1 cellular context compared by ENCODE assay signal in genomic region chr5:160450164-160450932, GRCh38.
TF ChIP-seq lines count a peak whose summit lies in the region.

No MANE protein-coding gene starts in this region.

TF ChIP-seq in GM12878, 131 proteins besides CTCF, POLR2A, EP300 and RAD21 (continues in another document):
- TF ChIP-seq RCOR1 (conservative IDR thresholded peaks at IDR 0.05; ENCODE audit: low read depth, low read length) (0 out of 2 replicates have a peak, but pooled peaks have one; percentile 64), MLLT1 (IDR thresholded peaks at IDR 0.05) (no peak), HSF1 (IDR thresholded peaks at IDR 0.05; ENCODE audit: low read depth, low read length) (no peak), PML (IDR thresholded peaks at IDR 0.05; ENCODE audit: low read length) (no peak), FOS (IDR thresholded peaks at IDR 0.05; ENCODE audit: borderline replicate concordance, extremely low read depth, insufficient read length) (no peak), SMC3 (IDR thresholded peaks at IDR 0.05; ENCODE audit: borderline replicate concordance, low read length) (no peak), HDGF (IDR thresholded peaks at IDR 0.05) (no peak), CEBPB (IDR thresholded peaks at IDR 0.05; ENCODE audit: borderline replicate concordance in 1 of 2, low read depth in 2 of 2, low read length in 2 of 2) (no peak), CHD1 (IDR thresholded peaks at IDR 0.05; ENCODE audit: low read depth, low read length) (no peak), SIN3A (IDR thresholded peaks at IDR 0.05; ENCODE audit: low read depth, low read length) (no peak), IRF4 (IDR thresholded peaks at IDR 0.05; ENCODE audit: low read depth, low read length) (peak; percentile 45; the same call in 1 of the 2 replicates), PKNOX1 (IDR thresholded peaks at IDR 0.05) (no peak), ESRRA (IDR thresholded peaks at IDR 0.05; ENCODE audit: low read length) (no peak), PAX8 (IDR thresholded peaks at IDR 0.05) (no peak), EGR1 (IDR thresholded peaks at IDR 0.05; ENCODE audit: borderline replicate concordance in 1 of 2, low read depth in 2 of 2, low read length in 2 of 2) (no peak), JUND (IDR thresholded peaks at IDR 0.05; ENCODE audit: low read depth, low read length) (no peak), STAT1 (conservative IDR thresholded peaks at IDR 0.05) (no peak), SP1 (IDR thresholded peaks at IDR 0.05; ENCODE audit: low read depth, low read length) (no peak), ZNF622 (IDR thresholded peaks at IDR 0.05) (no peak), CBFB (IDR thresholded peaks at IDR 0.05; ENCODE audit: low read depth) (no peak), SREBF1 (IDR thresholded peaks at IDR 0.05; ENCODE audit: low read length) (no peak), RAD51 (IDR thresholded peaks at IDR 0.05) (no peak), MEF2B (IDR thresholded peaks at IDR 0.05; ENCODE audit: partially characterized antibody, poor library complexity, severe bottlenecking) (peak; percentile 82), ZBED1 (IDR thresholded peaks at IDR 0.05; ENCODE audit: borderline replicate concordance) (no peak), STAT3 (IDR thresholded peaks at IDR 0.05; ENCODE audit: low read depth, low read length) (0 out of 2 replicates have a peak, but pooled peaks have one; percentile 53), FOXK2 (IDR thresholded peaks at IDR 0.05) (no peak), GABPA (IDR thresholded peaks at IDR 0.05; ENCODE audit: low read depth) (no peak), HDAC2 (IDR thresholded peaks at IDR 0.05) (no peak), BCLAF1 (IDR thresholded peaks at IDR 0.05) (no peak), USF2 (IDR thresholded peaks at IDR 0.05; ENCODE audit: borderline replicate concordance, low read depth, low read length) (no peak), RFX5 (IDR thresholded peaks at IDR 0.05; ENCODE audit: low read depth, low read length) (no peak), SIX5 (IDR thresholded peaks at IDR 0.05; ENCODE audit: low read depth, low read length, severe bottlenecking) (no peak), CHD2 (IDR thresholded peaks at IDR 0.05; ENCODE audit: borderline replicate concordance, low read depth, low read length) (no peak), MXI1 (IDR thresholded peaks at IDR 0.05; ENCODE audit: low read depth, low read length) (no peak), LARP7 (IDR thresholded peaks at IDR 0.05) (no peak)
- TF ChIP-seq, protein P1, sequence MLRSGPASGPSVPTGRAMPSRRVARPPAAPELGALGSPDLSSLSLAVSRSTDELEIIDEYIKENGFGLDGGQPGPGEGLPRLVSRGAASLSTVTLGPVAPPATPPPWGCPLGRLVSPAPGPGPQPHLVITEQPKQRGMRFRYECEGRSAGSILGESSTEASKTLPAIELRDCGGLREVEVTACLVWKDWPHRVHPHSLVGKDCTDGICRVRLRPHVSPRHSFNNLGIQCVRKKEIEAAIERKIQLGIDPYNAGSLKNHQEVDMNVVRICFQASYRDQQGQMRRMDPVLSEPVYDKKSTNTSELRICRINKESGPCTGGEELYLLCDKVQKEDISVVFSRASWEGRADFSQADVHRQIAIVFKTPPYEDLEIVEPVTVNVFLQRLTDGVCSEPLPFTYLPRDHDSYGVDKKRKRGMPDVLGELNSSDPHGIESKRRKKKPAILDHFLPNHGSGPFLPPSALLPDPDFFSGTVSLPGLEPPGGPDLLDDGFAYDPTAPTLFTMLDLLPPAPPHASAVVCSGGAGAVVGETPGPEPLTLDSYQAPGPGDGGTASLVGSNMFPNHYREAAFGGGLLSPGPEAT (IDR thresholded peaks at IDR 0.05; ENCODE audit: low read depth) = peak; percentile 77
- TF ChIP-seq, protein P2, sequence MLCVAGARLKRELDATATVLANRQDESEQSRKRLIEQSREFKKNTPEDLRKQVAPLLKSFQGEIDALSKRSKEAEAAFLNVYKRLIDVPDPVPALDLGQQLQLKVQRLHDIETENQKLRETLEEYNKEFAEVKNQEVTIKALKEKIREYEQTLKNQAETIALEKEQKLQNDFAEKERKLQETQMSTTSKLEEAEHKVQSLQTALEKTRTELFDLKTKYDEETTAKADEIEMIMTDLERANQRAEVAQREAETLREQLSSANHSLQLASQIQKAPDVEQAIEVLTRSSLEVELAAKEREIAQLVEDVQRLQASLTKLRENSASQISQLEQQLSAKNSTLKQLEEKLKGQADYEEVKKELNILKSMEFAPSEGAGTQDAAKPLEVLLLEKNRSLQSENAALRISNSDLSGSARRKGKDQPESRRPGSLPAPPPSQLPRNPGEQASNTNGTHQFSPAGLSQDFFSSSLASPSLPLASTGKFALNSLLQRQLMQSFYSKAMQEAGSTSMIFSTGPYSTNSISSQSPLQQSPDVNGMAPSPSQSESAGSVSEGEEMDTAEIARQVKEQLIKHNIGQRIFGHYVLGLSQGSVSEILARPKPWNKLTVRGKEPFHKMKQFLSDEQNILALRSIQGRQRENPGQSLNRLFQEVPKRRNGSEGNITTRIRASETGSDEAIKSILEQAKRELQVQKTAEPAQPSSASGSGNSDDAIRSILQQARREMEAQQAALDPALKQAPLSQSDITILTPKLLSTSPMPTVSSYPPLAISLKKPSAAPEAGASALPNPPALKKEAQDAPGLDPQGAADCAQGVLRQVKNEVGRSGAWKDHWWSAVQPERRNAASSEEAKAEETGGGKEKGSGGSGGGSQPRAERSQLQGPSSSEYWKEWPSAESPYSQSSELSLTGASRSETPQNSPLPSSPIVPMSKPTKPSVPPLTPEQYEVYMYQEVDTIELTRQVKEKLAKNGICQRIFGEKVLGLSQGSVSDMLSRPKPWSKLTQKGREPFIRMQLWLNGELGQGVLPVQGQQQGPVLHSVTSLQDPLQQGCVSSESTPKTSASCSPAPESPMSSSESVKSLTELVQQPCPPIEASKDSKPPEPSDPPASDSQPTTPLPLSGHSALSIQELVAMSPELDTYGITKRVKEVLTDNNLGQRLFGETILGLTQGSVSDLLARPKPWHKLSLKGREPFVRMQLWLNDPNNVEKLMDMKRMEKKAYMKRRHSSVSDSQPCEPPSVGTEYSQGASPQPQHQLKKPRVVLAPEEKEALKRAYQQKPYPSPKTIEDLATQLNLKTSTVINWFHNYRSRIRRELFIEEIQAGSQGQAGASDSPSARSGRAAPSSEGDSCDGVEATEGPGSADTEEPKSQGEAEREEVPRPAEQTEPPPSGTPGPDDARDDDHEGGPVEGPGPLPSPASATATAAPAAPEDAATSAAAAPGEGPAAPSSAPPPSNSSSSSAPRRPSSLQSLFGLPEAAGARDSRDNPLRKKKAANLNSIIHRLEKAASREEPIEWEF (IDR thresholded peaks at IDR 0.05; ENCODE audit: insufficient replicate concordance, low read depth, low read length) = no peak
- TF ChIP-seq, protein P3, sequence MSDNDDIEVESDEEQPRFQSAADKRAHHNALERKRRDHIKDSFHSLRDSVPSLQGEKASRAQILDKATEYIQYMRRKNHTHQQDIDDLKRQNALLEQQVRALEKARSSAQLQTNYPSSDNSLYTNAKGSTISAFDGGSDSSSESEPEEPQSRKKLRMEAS (IDR thresholded peaks at IDR 0.05; ENCODE audit: low read depth, low read length) = no peak
- TF ChIP-seq, protein P4, sequence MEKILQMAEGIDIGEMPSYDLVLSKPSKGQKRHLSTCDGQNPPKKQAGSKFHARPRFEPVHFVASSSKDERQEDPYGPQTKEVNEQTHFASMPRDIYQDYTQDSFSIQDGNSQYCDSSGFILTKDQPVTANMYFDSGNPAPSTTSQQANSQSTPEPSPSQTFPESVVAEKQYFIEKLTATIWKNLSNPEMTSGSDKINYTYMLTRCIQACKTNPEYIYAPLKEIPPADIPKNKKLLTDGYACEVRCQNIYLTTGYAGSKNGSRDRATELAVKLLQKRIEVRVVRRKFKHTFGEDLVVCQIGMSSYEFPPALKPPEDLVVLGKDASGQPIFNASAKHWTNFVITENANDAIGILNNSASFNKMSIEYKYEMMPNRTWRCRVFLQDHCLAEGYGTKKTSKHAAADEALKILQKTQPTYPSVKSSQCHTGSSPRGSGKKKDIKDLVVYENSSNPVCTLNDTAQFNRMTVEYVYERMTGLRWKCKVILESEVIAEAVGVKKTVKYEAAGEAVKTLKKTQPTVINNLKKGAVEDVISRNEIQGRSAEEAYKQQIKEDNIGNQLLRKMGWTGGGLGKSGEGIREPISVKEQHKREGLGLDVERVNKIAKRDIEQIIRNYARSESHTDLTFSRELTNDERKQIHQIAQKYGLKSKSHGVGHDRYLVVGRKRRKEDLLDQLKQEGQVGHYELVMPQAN (conservative IDR thresholded peaks at IDR 0.05) = no peak
- TF ChIP-seq, protein P5, sequence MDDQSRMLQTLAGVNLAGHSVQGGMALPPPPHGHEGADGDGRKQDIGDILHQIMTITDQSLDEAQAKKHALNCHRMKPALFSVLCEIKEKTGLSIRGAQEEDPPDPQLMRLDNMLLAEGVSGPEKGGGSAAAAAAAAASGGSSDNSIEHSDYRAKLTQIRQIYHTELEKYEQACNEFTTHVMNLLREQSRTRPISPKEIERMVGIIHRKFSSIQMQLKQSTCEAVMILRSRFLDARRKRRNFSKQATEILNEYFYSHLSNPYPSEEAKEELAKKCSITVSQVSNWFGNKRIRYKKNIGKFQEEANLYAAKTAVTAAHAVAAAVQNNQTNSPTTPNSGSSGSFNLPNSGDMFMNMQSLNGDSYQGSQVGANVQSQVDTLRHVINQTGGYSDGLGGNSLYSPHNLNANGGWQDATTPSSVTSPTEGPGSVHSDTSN (IDR thresholded peaks at IDR 0.05; ENCODE audit: insufficient replicate concordance, low read depth, low read length) = no peak
